ENCODE assay signal across 11 cellular contexts in the genomic region with DNA sequence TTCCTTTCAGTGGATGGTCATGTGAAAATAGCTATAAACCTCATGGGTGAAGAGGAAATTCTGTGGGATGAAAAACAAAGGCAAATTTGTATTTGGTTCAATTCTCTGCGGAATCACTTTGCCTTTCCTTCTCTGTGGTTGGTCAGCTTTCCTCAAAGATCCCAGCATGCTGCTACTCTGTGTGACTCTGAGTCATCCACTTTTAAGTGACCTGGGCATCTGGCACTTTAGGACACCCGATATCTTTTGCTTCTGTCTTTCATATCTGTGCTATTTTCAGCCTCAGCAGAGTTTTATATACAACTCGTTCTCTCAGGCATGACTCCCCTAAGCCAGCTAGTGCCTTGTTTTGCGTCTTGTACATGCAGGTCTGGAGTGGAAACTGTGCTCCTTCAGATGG.
DNase-seq lines count a peak whose midpoint lies in the region; ATAC-seq and TF ChIP-seq lines count a peak whose summit lies in the region.
"Had no signal": no experiment of that assay in that cellular context is flagged by ENCODE, and none has a peak within 500 bp of the region (broad histone marks: within the 10 kb centered on the region; RNA-seq: fewer than 3 reads in every experiment).

No MANE protein-coding gene starts in this region.

- no peak for ATAC-seq in GM21526 (IDR thresholded peaks at IDR 0.05; ENCODE audit: low FRiP score, unreplicated experiment)
- ATAC-seq: pancreas had no signal

- TF ChIP-seq CTCF in cardiac muscle cell (IDR thresholded peaks at IDR 0.05; ENCODE audit: low read depth, low read length) = no peak

- no peak overlapping the region for H3K4me3 ChIP-seq in cardiac muscle cell
- H3K4me3 ChIP-seq: breast epithelium, esophagus muscularis mucosa, pancreas, thyroid gland had no signal

- no peaks in the 10 kb centered on the region for H3K9me3 ChIP-seq in cardiac muscle cell (ENCODE audit: low read depth)
- H3K9me3 ChIP-seq: breast epithelium, esophagus muscularis mucosa, pancreas, thyroid gland had no signal

- DNase-seq in HEK293T (ENCODE audit: extremely low spot score) (peak; percentile 46), SK-MEL-5 (ENCODE audit: low read depth, low spot score) (peak; percentile 99), cardiac muscle cell (ENCODE audit: low read depth in 1 of 2, low spot score in 1 of 2) (peak in 1 of 2 donors; percentile 81), smooth muscle cell of the brain vasculature (ENCODE audit: low read depth, low spot score) (peak; percentile 91), D341Med (ENCODE audit: low spot score) (no peak), superior temporal gyrus (ENCODE audit: extremely low spot score) (no peak)
- DNase-seq: pancreas, thyroid gland had no signal

- H3K27me3 ChIP-seq in cardiac muscle cell = no peaks in the 10 kb centered on the region
- H3K27me3 ChIP-seq: breast epithelium, esophagus muscularis mucosa, pancreas, thyroid gland had no signal

- POLR2A ChIA-PET in HEK293T (lab: Yijun Ruan, JAX) = no interaction called here

- CTCF ChIA-PET in HEK293T (lab: Yijun Ruan, JAX) = no interaction called here

- H3K36me3 ChIP-seq in cardiac muscle cell = no peaks in the 10 kb centered on the region
- H3K36me3 ChIP-seq: breast epithelium, esophagus muscularis mucosa, pancreas, thyroid gland had no signal

- peak overlapping the region; percentile 90 for H3K27ac ChIP-seq in cardiac muscle cell
- H3K27ac ChIP-seq: breast epithelium, esophagus muscularis mucosa, pancreas, thyroid gland had no signal

- in situ Hi-C loops in SK-MEL-5 (cut with HindIII; ENCODE audit: low pct_unique_long_range_greater_than_20kb, low sequenced_read_pairs) = no loop called here

- peaks cover 16% of the 10 kb centered on the region for H3K4me1 ChIP-seq in cardiac muscle cell (ENCODE audit: low read depth)
- H3K4me1 ChIP-seq: breast epithelium, esophagus muscularis mucosa, pancreas had no signal

TF ChIP-seq in HEK293T, 16 proteins besides CTCF, POLR2A, EP300 and RAD21:
- TF ChIP-seq, protein P1, sequence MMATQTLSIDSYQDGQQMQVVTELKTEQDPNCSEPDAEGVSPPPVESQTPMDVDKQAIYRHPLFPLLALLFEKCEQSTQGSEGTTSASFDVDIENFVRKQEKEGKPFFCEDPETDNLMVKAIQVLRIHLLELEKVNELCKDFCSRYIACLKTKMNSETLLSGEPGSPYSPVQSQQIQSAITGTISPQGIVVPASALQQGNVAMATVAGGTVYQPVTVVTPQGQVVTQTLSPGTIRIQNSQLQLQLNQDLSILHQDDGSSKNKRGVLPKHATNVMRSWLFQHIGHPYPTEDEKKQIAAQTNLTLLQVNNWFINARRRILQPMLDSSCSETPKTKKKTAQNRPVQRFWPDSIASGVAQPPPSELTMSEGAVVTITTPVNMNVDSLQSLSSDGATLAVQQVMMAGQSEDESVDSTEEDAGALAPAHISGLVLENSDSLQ (IDR thresholded peaks at IDR 0.05) = 0 out of 2 replicates have a peak, but pooled peaks have one; percentile 2
- no peak for TF ChIP-seq NFRKB (IDR thresholded peaks at IDR 0.05)

Comparison
In these comparisons a context has a peak if more than half of its experiments do, and no peak if none do; other contexts are left out.
1. DNase-seq: peak in HEK293T (single experiment), SK-MEL-5 (single experiment) and smooth muscle cell of the brain vasculature (single experiment); none in D341Med (single experiment) and superior temporal gyrus (single experiment).